Comparison of ENCODE assay signal across 1 cellular context in genomic region chr17:8118769-8119574, GRCh38.
TF ChIP-seq lines count a peak whose summit lies in the region.

No MANE protein-coding gene starts in this region.

TF ChIP-seq in HepG2, 621 proteins besides CTCF, POLR2A, EP300 and RAD21 (continued from another document and continues in another):
- TF ChIP-seq ZNF318 (CRISPR knock-in tag; IDR thresholded peaks at IDR 0.05) (no peak), ESRRA (CRISPR knock-in tag; IDR thresholded peaks at IDR 0.05; ENCODE audit: low read depth) (no peak), ZNF501 (CRISPR knock-in tag; IDR thresholded peaks at IDR 0.05) (0 out of 2 replicates have a peak, but pooled peaks have one; percentile 49), ZBTB21 (CRISPR knock-in tag; IDR thresholded peaks at IDR 0.05) (0 out of 2 replicates have a peak, but pooled peaks have one; percentile 42), PHF5A (CRISPR knock-in tag; IDR thresholded peaks at IDR 0.05; ENCODE audit: low read depth, unreplicated experiment) (no peak), REST (IDR thresholded peaks at IDR 0.05; ENCODE audit: borderline replicate concordance in 1 of 2, low read depth in 1 of 2, low read length in 2 of 2) (no peak), IRF2 (CRISPR knock-in tag; IDR thresholded peaks at IDR 0.05) (no peak), PRDM10 (CRISPR knock-in tag; IDR thresholded peaks at IDR 0.05; ENCODE audit: low read depth) (no peak), RBAK (CRISPR knock-in tag; IDR thresholded peaks at IDR 0.05) (no peak), MEIS2 (CRISPR knock-in tag; IDR thresholded peaks at IDR 0.05) (no peak), SMAD1 (CRISPR knock-in tag; IDR thresholded peaks at IDR 0.05; ENCODE audit: borderline replicate concordance, low read depth) (no peak), NFYC (CRISPR knock-in tag; IDR thresholded peaks at IDR 0.05) (no peak), PCBP1 (IDR thresholded peaks at IDR 0.05; ENCODE audit: borderline replicate concordance, low read depth, low read length) (no peak), ZNF558 (CRISPR knock-in tag; IDR thresholded peaks at IDR 0.05; ENCODE audit: borderline replicate concordance) (no peak), ZNF3 (CRISPR knock-in tag; IDR thresholded peaks at IDR 0.05) (no peak), ZBTB39 (CRISPR knock-in tag; IDR thresholded peaks at IDR 0.05) (no peak), ZBTB38 (CRISPR knock-in tag; IDR thresholded peaks at IDR 0.05) (no peak), TEAD3 (CRISPR knock-in tag; optimal IDR thresholded peaks at IDR 0.05; ENCODE audit: borderline replicate concordance) (no peak), NR2F6 (IDR thresholded peaks at IDR 0.05) (peak; percentile 54), NR2F6 (CRISPR knock-in tag; IDR thresholded peaks at IDR 0.05) (0 out of 2 replicates have a peak, but pooled peaks have one; percentile 17), CEBPB (IDR thresholded peaks at IDR 0.05; ENCODE audit: borderline replicate concordance, low read depth, low read length) (no peak), ERF (CRISPR knock-in tag; IDR thresholded peaks at IDR 0.05) (no peak; the same call in 1 of the 2 replicates), ZBED4 (CRISPR knock-in tag; IDR thresholded peaks at IDR 0.05; ENCODE audit: borderline replicate concordance) (peak; percentile 89), MYC (CRISPR knock-in tag; IDR thresholded peaks at IDR 0.05; ENCODE audit: borderline replicate concordance) (0 out of 2 replicates have a peak, but pooled peaks have one; percentile 28), PRPF4 (IDR thresholded peaks at IDR 0.05; ENCODE audit: low read depth, low read length, poor library complexity, severe bottlenecking) (no peak), HINFP (CRISPR knock-in tag; IDR thresholded peaks at IDR 0.05; ENCODE audit: low read depth) (no peak), ZNF232 (CRISPR knock-in tag; IDR thresholded peaks at IDR 0.05; ENCODE audit: borderline replicate concordance) (peak; percentile 37; the same call in 1 of the 2 replicates), ZNF44 (CRISPR knock-in tag; IDR thresholded peaks at IDR 0.05) (no peak), ZFAT (CRISPR knock-in tag; conservative IDR thresholded peaks at IDR 0.05) (no peak), TIGD3 (CRISPR knock-in tag; IDR thresholded peaks at IDR 0.05; ENCODE audit: borderline replicate concordance) (no peak)
